ENCODE assay signal across 13 cellular contexts in the genomic region with DNA sequence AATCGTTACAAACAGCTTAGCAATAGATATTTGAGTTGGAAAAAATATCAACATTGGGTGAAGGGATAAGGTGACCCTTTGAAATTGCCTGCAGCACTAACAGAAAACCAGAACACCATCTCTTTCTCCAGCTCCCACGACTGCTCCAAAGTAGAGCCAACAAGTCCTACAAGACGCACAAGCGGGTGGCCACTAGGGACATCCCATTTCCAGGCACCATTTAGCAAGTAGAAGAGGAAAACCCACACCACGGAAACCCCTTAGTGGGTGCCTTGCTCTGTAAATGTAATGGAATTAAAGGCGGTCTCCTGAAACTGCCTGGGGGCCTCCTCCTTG. TPM values are rescaled to one million over a fixed set of nuclear protein-coding genes. Genes with fewer than 3 reads are reported as not detected.
DNase-seq lines count a peak whose midpoint lies in the region; ATAC-seq and TF ChIP-seq lines count a peak whose summit lies in the region.
"Had no signal": no experiment of that assay in that cellular context is flagged by ENCODE, and none has a peak within 500 bp of the region (broad histone marks: within the 10 kb centered on the region; RNA-seq: fewer than 3 reads in every experiment).

No MANE protein-coding gene starts in this region.

- no peaks in the 10 kb centered on the region for H3K36me3 ChIP-seq in ACC112 (ENCODE audit: insufficient read depth, low read length)

- peaks cover 4% of the 10 kb centered on the region for H3K36me3 Mint-ChIP-seq in neural crest cell (ENCODE audit: low read depth)

- H3K9me3 Mint-ChIP-seq in neural crest cell, result peaks cover 3% of the 10 kb centered on the region
- H3K9me3 Mint-ChIP-seq: activated T-helper 2 cell treated with anti-CD3 and anti-CD28 coated beads, Interferon-gamma antibody, Interleukin-2, Interleukin-4, amounts not matched to agents 10 μg/mL and 5 μg/mL and 100 μg/mL, durations not matched to agents 14 hours and 24 hours and 36 hours had no signal

- H3K4me1 Mint-ChIP-seq in neural crest cell, result peaks cover 11% of the 10 kb centered on the region

- DNase-seq in fibroblast of mammary gland (ENCODE audit: low read depth) (no peak), neural crest cell (ENCODE audit: low read depth, low spot score) (no peak)
- DNase-seq in central memory CD4-positive, alpha-beta T cell, result no peak
- no peak for DNase-seq in effector CD4-positive, alpha-beta T cell
- no peak for DNase-seq in activated CD8-positive, alpha-beta memory T cell treated with anti-CD3 and anti-CD28 coated beads, Interleukin-2, amount 50 U/mL, for 4 hours
- DNase-seq: C1 segment of cervical spinal cord, MM.1S, T1000 had no signal

- H3K27ac Mint-ChIP-seq in neural crest cell (ENCODE audit: unreplicated experiment), result no peak overlapping the region
- H3K27ac Mint-ChIP-seq: activated T-helper 2 cell treated with anti-CD3 and anti-CD28 coated beads, Interferon-gamma antibody, Interleukin-2, Interleukin-4, amounts not matched to agents 10 μg/mL and 5 μg/mL and 100 μg/mL, durations not matched to agents 14 hours and 24 hours and 36 hours had no signal

- H3K27ac ChIP-seq in ACC112 (ENCODE audit: low read depth, low read length), result no peak overlapping the region

- ATAC-seq in HG02798 (IDR thresholded peaks at IDR 0.05; ENCODE audit: poor library complexity, unreplicated experiment), result peak; percentile 20
- no peak for ATAC-seq in GM18873 (IDR thresholded peaks at IDR 0.05; ENCODE audit: low FRiP score, unreplicated experiment)
- ATAC-seq: mucosa of descending colon had no signal

- H3K27me3 ChIP-seq in ACC112 (ENCODE audit: insufficient read depth, low read length), result peaks cover 28% of the 10 kb centered on the region

- H3K4me3 Mint-ChIP-seq in neural crest cell, result peak overlapping the region; percentile 84

- no peaks in the 10 kb centered on the region for H3K79me2 ChIP-seq in ACC112 (ENCODE audit: control insufficient read depth, insufficient read depth, low read length, unreplicated experiment)

- peak overlapping the region; percentile 95 for H2AFZ ChIP-seq in ACC112 (ENCODE audit: low read length, unreplicated experiment)

- TF ChIP-seq CTCF in fibroblast of mammary gland (conservative IDR thresholded peaks at IDR 0.05; ENCODE audit: control insufficient read depth, insufficient read depth, low read depth, low read length) (no peak), neural crest cell (conservative IDR thresholded peaks at IDR 0.05) (peak; percentile 36)

- peak overlapping the region; percentile 91 for H3K4me3 ChIP-seq in ACC112 (ENCODE audit: low read depth, low read length)
- peak overlapping the region; percentile 60 for H3K4me3 ChIP-seq in fibroblast of mammary gland (ENCODE audit: control insufficient read depth, low read depth, low read length)
- H3K4me3 ChIP-seq: mucosa of descending colon had no signal

- peaks cover 12% of the 10 kb centered on the region for H3K4me1 ChIP-seq in ACC112 (ENCODE audit: control insufficient read depth, insufficient read depth, low read length, unreplicated experiment)

- peaks cover 49% of the 10 kb centered on the region for H3K27me3 Mint-ChIP-seq in neural crest cell (ENCODE audit: low read depth)

RNA-seq across cellular contexts. Expression of gene ARHGAP6, which starts 1.9 kb away (rescaled TPM):
- 2.3 and 2.7 TPM in 2 replicates for total RNA-seq in neural crest cell
- total RNA-seq: activated T-helper 2 cell treated with anti-CD3 and anti-CD28 coated beads, Interferon-gamma antibody, Interleukin-2, Interleukin-4, amounts not matched to agents 10 μg/mL and 5 μg/mL and 100 μg/mL, durations not matched to agents 14 hours and 24 hours and 36 hours had no signal
